In the genomic region with DNA sequence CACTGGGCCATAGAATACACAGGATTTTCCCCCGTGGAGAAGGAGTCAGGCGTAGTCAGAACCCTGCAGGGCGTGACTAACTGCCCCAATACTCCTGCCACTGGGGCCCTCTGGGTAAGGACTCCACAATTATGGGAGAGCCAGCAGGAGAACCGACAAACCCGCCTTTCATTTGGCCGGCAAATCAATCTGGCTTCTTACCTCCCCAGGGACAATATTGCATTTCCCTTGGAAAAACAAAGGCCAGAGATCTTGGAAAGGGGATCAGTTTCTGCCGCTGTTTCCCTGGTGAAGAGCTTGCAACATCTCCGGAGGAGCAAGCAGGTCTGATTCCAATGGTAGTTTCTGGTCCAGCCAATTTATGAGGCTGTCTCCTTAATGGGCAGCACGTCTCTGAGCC, we compare ENCODE assay signal across 21 cellular contexts. TPM values are rescaled to one million over a fixed set of nuclear protein-coding genes. Genes with fewer than 3 reads are reported as not detected.
DNase-seq lines count a peak whose midpoint lies in the region; ATAC-seq and TF ChIP-seq lines count a peak whose summit lies in the region.
"Had no signal": no experiment of that assay in that cellular context is flagged by ENCODE, and none has a peak within 500 bp of the region (broad histone marks: within the 10 kb centered on the region; RNA-seq: fewer than 3 reads in every experiment).

No MANE protein-coding gene starts in this region.

- peaks cover 46% of the 10 kb centered on the region for H3K4me1 Mint-ChIP-seq in GM23338

- no peak overlapping the region for H2AFZ ChIP-seq in GM23338
- H2AFZ ChIP-seq: PC-9 had no signal

- peaks cover 14% of the 10 kb centered on the region for H3K27me3 Mint-ChIP-seq in GM23338 (ENCODE audit: insufficient read depth, low read depth, poor library complexity)

- H3K4me3 Mint-ChIP-seq in GM23338 = no peak overlapping the region
- H3K4me3 Mint-ChIP-seq: memory B cell, T-cell had no signal

- H3K9me2 ChIP-seq in GM23338 (ENCODE audit: insufficient read depth) = no peaks in the 10 kb centered on the region

- intact Hi-C loops in heart left ventricle (cut with DNase I) = loop anchor here in 5 of 10 donors (10.0 kb wide), 5 partner anchors 48 to 258 kb away; no protein-coding TSS in a partner anchor
- intact Hi-C loops in sciatic nerve (cut with DNase I) = loop anchor here (5.0 kb wide), 1 partner anchor 70 kb away; no protein-coding TSS in a partner anchor

- no peak overlapping the region for H3K27ac ChIP-seq in GM23338 (ENCODE audit: low read depth)
- peak overlapping the region in 4 of 12 donors; percentile 1 to 37 (median 20) for H3K27ac ChIP-seq in heart left ventricle
- H3K27ac ChIP-seq: PC-9, prostate gland had no signal

- peaks cover 28% of the 10 kb centered on the region for H3K4me1 ChIP-seq in GM23338 (ENCODE audit: insufficient read depth)
- H3K4me1 ChIP-seq in heart left ventricle = peaks cover 0 to 30% (median 10%) of the 10 kb centered on the region in 12 donors
- H3K4me1 ChIP-seq: prostate gland had no signal

- DNase-seq in GM23338 (ENCODE audit: low spot score) (no peak), astrocyte of the cerebellum (ENCODE audit: low read depth) (peak; percentile 31), heart left ventricle (peak in 4 of 5 donors; percentile 41 to 63 (median 52)), sciatic nerve (ENCODE audit: low spot score) (peak; percentile 63), NCI-H2196 (lab: John Stamatoyannopoulos, UW; ENCODE audit: unreplicated experiment) (no peak), occipital lobe (lab: John Stamatoyannopoulos, UW) (no peak)
- DNase-seq: activated CD4-positive, alpha-beta T cell treated with anti-CD3 and anti-CD28 coated beads for 1 hour; activated T-cell treated with anti-CD3 and anti-CD28 coated beads, Interleukin-2, amount 50 U/mL, for 48 hours; anterior cingulate cortex; hypothalamus; NCI-H2227 treated with DMSO at 0.1 percent for 48 hours; PC-9; stimulated activated CD4-positive, alpha-beta T cell treated with anti-CD3 and anti-CD28 coated beads, Interleukin-2, amount 100 ng/mL, for 48 hours; stimulated activated naive CD4-positive, alpha-beta T cell; T-cell had no signal

- peaks cover 4% of the 10 kb centered on the region; the same call in 1 of the 2 replicates for H3K79me2 ChIP-seq in GM23338 (replicated peaks; ENCODE audit: insufficient read depth)

- H3K9me3 ChIP-seq in heart left ventricle = no peaks in the 10 kb centered on the region
- H3K9me3 ChIP-seq: prostate gland had no signal

- H3K27ac Mint-ChIP-seq in GM23338 = no peak overlapping the region
- H3K27ac Mint-ChIP-seq: memory B cell, T-cell had no signal

- no peaks in the 10 kb centered on the region for H3K9me3 Mint-ChIP-seq in GM23338
- H3K9me3 Mint-ChIP-seq: memory B cell, T-cell had no signal

- in situ Hi-C loops in astrocyte of the cerebellum (cut with HindIII; ENCODE audit: low sequenced_read_pairs) = no loop called here

- H3K36me3 ChIP-seq in GM23338 (ENCODE audit: insufficient read depth) (0 out of 2 replicates have a peak, but pooled peaks cover 3% of the 10 kb centered on the region), heart left ventricle (no peaks in the 10 kb centered on the region)
- H3K36me3 ChIP-seq: prostate gland had no signal

- 0 out of 2 replicates have a peak, but pooled peaks cover 3% of the 10 kb centered on the region for H4K20me1 ChIP-seq in GM23338 (replicated peaks; ENCODE audit: insufficient read depth)

- ATAC-seq in GM23338 (no peak), heart left ventricle (peak in 3 of 4 donors; percentile 41 to 64 (median 57)), sciatic nerve (peak; percentile 77), HG02759 (IDR thresholded peaks at IDR 0.05; ENCODE audit: unreplicated experiment) (no peak), GM21737 (IDR thresholded peaks at IDR 0.05; ENCODE audit: unreplicated experiment) (no peak)
- ATAC-seq: T-cell had no signal

- no peak for TF ChIP-seq POLR2A in heart left ventricle (IDR thresholded peaks at IDR 0.05)

- H3K36me3 Mint-ChIP-seq in GM23338 (ENCODE audit: low read depth) = peaks cover 35% of the 10 kb centered on the region
- H3K36me3 Mint-ChIP-seq: T-cell had no signal

- TF ChIP-seq CTCF in GM23338 (conservative IDR thresholded peaks at IDR 0.05; ENCODE audit: low read depth in 2 of 2) (no peak), astrocyte of the cerebellum (IDR thresholded peaks at IDR 0.05; ENCODE audit: low read depth, low read length, missing control alignments) (no peak), heart left ventricle (IDR thresholded peaks at IDR 0.05) (no peak)

- H3K4me3 ChIP-seq in GM23338 (no peak overlapping the region), astrocyte of the cerebellum (ENCODE audit: low read depth, low read length) (no peak overlapping the region), heart left ventricle (peak overlapping the region in 1 of 12 donors; percentile 5)
- H3K4me3 ChIP-seq: PC-9, prostate gland had no signal

- H3K27me3 ChIP-seq in GM23338 (ENCODE audit: insufficient read depth) = peaks cover 19% of the 10 kb centered on the region
- H3K27me3 ChIP-seq in heart left ventricle = peaks cover 0 to 26% (median 2%) of the 10 kb centered on the region in 9 donors

- H3F3A ChIP-seq in GM23338 (replicated peaks; ENCODE audit: low read depth) = no peaks in the 10 kb centered on the region

- H3K4me2 ChIP-seq in GM23338 = 0 out of 2 replicates have a peak overlapping the region, but pooled peaks have one; percentile 43
- H3K4me2 ChIP-seq: PC-9 had no signal

- 28 to 49% (median 42%) methylated on average over 9 of the region's 9 CpGs for WGBS in heart left ventricle, 4 donors

TF ChIP-seq in GM23338, 12 proteins besides CTCF, POLR2A, EP300 and RAD21 (continues in another document):
- TF ChIP-seq JUNB (IDR thresholded peaks at IDR 0.05; ENCODE audit: unreplicated experiment) (no peak), EZH2 (IDR thresholded peaks at IDR 0.05; ENCODE audit: low read depth, unreplicated experiment) (no peak), STAT1 (IDR thresholded peaks at IDR 0.05; ENCODE audit: unreplicated experiment) (no peak), CREB1 (CRISPR knock-in tag; IDR thresholded peaks at IDR 0.05; ENCODE audit: low read depth) (no peak), NANOG (IDR thresholded peaks at IDR 0.05; ENCODE audit: borderline replicate concordance) (no peak)
- TF ChIP-seq, protein P1, sequence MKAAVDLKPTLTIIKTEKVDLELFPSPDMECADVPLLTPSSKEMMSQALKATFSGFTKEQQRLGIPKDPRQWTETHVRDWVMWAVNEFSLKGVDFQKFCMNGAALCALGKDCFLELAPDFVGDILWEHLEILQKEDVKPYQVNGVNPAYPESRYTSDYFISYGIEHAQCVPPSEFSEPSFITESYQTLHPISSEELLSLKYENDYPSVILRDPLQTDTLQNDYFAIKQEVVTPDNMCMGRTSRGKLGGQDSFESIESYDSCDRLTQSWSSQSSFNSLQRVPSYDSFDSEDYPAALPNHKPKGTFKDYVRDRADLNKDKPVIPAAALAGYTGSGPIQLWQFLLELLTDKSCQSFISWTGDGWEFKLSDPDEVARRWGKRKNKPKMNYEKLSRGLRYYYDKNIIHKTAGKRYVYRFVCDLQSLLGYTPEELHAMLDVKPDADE (IDR thresholded peaks at IDR 0.05) = no peak
- TF ChIP-seq, protein P2, sequence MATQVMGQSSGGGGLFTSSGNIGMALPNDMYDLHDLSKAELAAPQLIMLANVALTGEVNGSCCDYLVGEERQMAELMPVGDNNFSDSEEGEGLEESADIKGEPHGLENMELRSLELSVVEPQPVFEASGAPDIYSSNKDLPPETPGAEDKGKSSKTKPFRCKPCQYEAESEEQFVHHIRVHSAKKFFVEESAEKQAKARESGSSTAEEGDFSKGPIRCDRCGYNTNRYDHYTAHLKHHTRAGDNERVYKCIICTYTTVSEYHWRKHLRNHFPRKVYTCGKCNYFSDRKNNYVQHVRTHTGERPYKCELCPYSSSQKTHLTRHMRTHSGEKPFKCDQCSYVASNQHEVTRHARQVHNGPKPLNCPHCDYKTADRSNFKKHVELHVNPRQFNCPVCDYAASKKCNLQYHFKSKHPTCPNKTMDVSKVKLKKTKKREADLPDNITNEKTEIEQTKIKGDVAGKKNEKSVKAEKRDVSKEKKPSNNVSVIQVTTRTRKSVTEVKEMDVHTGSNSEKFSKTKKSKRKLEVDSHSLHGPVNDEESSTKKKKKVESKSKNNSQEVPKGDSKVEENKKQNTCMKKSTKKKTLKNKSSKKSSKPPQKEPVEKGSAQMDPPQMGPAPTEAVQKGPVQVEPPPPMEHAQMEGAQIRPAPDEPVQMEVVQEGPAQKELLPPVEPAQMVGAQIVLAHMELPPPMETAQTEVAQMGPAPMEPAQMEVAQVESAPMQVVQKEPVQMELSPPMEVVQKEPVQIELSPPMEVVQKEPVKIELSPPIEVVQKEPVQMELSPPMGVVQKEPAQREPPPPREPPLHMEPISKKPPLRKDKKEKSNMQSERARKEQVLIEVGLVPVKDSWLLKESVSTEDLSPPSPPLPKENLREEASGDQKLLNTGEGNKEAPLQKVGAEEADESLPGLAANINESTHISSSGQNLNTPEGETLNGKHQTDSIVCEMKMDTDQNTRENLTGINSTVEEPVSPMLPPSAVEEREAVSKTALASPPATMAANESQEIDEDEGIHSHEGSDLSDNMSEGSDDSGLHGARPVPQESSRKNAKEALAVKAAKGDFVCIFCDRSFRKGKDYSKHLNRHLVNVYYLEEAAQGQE (IDR thresholded peaks at IDR 0.05; ENCODE audit: unreplicated experiment) = no peak

RNA-seq across cellular contexts. Expression of a gene that starts 4.5 kb away (rescaled TPM):
- total RNA-seq in GM23338 (2014; rRNA removed; shearing (Covaris generic)) = 0.89 and 1.6 TPM in 2 replicates
- polyA plus RNA-seq in GM23338 (2016; fragmentation: Nextera tagmentation; extraction: Ambion mirVana) (2.0 and 2.2 TPM in 2 replicates), heart left ventricle (under 1 TPM; 0.46 to 0.80 TPM)
- total RNA-seq in heart left ventricle (1 to 10 TPM in 4 of 9 donors, under 1 TPM in 5; 0.31 to 1.1 (median 0.87) TPM), sciatic nerve (5.0 TPM), occipital lobe (under 0.01 TPM)
- total RNA-seq: M059J, PC-9, T-cell had no signal
- polyA plus RNA-seq: BJ had no signal

Comparison
In these comparisons a context has a peak if more than half of its experiments do, and no peak if none do; other contexts are left out.
1. ATAC-seq: peak in heart left ventricle (3 of 4) and sciatic nerve (single experiment); none in GM23338 (single experiment), HG02759 (single experiment) and GM21737 (single experiment).
2. DNase-seq: peak in astrocyte of the cerebellum (single experiment), heart left ventricle (4 of 5) and sciatic nerve (single experiment); none in GM23338 (single experiment), NCI-H2196 (single experiment) and occipital lobe (single experiment).